ENCODE assay signal across 16 cellular contexts in the genomic region with DNA sequence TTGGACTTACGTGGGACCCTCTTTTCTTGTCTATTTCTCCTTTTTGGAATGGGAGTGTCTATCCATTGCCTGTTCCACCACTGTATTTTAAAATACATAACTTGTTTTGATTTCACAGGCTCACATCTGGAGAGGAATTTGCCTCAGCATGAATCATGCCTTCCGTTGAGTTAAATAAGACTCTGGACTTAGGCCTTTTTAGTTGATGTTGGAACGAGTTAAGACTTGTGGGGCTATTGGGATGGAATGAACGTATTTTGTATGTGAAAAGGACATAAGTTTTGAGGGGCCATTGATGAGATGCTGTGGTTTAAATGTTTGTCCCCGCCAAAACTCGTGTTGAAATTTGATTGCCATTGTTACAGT.
DNase-seq lines count a peak whose midpoint lies in the region; ATAC-seq, FAIRE-seq and TF ChIP-seq lines count a peak whose summit lies in the region.
"Had no signal": no experiment of that assay in that cellular context is flagged by ENCODE, and none has a peak within 500 bp of the region (broad histone marks: within the 10 kb centered on the region; RNA-seq: fewer than 3 reads in every experiment).

No MANE protein-coding gene starts in this region.

- H3K36me3 ChIP-seq in HUES6 (ENCODE audit: control insufficient read depth, insufficient read depth, low read length) (peaks cover under 1% of the 10 kb centered on the region; the same call in 1 of the 2 replicates), bronchial epithelial cell (ENCODE audit: control insufficient read depth, insufficient read depth, low read length) (no peaks in the 10 kb centered on the region)
- H3K36me3 ChIP-seq: adrenal gland had no signal

- no peak for TF ChIP-seq CTCF in bronchial epithelial cell (IDR thresholded peaks at IDR 0.05; ENCODE audit: insufficient read depth, low read length, severe bottlenecking)
- TF ChIP-seq CTCF in omental fat pad (IDR thresholded peaks at IDR 0.05) = no peak

- H3K4me1 ChIP-seq in HUES6 (ENCODE audit: control insufficient read depth, insufficient read depth, low read length) = peaks cover 72% of the 10 kb centered on the region
- H3K4me1 ChIP-seq: adrenal gland, testis had no signal

- no peak overlapping the region for H3K9ac ChIP-seq in HUES6 (ENCODE audit: low read length)

- peak; percentile 89 for DNase-seq in bronchial epithelial cell (ENCODE audit: low read depth)
- peak; percentile 61 for DNase-seq in fibroblast of the conjunctiva (ENCODE audit: low read depth)
- peak; percentile 18 for DNase-seq in smooth muscle cell of the brain vasculature (ENCODE audit: low read depth, low spot score)
- DNase-seq in SIG-M5 treated with dmso at 0.1 percent for 504 hours (lab: John Stamatoyannopoulos, UW; ENCODE audit: unreplicated experiment) = no peak
- DNase-seq in omental fat pad (ENCODE audit: low spot score) = no peak
- DNase-seq in NCI-H1092 (lab: John Stamatoyannopoulos, UW) = no peak
- no peak for DNase-seq in AML-193 (lab: John Stamatoyannopoulos, UW)
- DNase-seq: adrenal gland, KBM-7, left cardiac atrium, NCI-H1105, NCI-H69, right cardiac atrium, testis had no signal

- no peak overlapping the region for H3K4me3 ChIP-seq in HUES6 (ENCODE audit: low read depth, low read length)
- no peak overlapping the region for H3K4me3 ChIP-seq in bronchial epithelial cell (ENCODE audit: low read depth, low read length)
- H3K4me3 ChIP-seq: adrenal gland, testis had no signal

- FAIRE-seq in bronchial epithelial cell (lab: Jason Lieb, UNC) = no peak
- FAIRE-seq: colon had no signal

- peaks cover 2% of the 10 kb centered on the region; the same call in 1 of the 2 replicates for H3K9me3 ChIP-seq in HUES6 (ENCODE audit: control insufficient read depth, insufficient read depth, low read depth, low read length)
- H3K9me3 ChIP-seq: adrenal gland, testis had no signal

- H3K27ac ChIP-seq in HUES6 (ENCODE audit: low read depth, low read length) = peak overlapping the region; percentile 50; the same call in 1 of the 2 replicates
- H3K27ac ChIP-seq: adrenal gland, testis had no signal

- ATAC-seq in omental fat pad (ENCODE audit: low FRiP score) = no peak
- ATAC-seq: left cardiac atrium, right cardiac atrium had no signal

- H3K27me3 ChIP-seq in HUES6 (ENCODE audit: control insufficient read depth, insufficient read depth, low read length) (peaks cover 4% of the 10 kb centered on the region; the same call in 1 of the 2 replicates), bronchial epithelial cell (ENCODE audit: control insufficient read depth, insufficient read depth, low read length) (no peaks in the 10 kb centered on the region)
- H3K27me3 ChIP-seq: adrenal gland, testis had no signal

Comparison
In these comparisons a context has a peak if more than half of its experiments do, and no peak if none do; other contexts are left out.
1. DNase-seq: peak in bronchial epithelial cell (single experiment), fibroblast of the conjunctiva (single experiment) and smooth muscle cell of the brain vasculature (single experiment); none in SIG-M5 treated with dmso at 0.1 percent for 504 hours (single experiment), omental fat pad (single experiment), NCI-H1092 (single experiment) and AML-193 (0 of 2).